In genomic region chr9:134967547-134967930, GRCh38 we compare ENCODE assay signal across 15 cellular contexts. TPM values are rescaled to one million over a fixed set of nuclear protein-coding genes. Genes with fewer than 3 reads are reported as not detected.
DNase-seq lines count a peak whose midpoint lies in the region; ATAC-seq and TF ChIP-seq lines count a peak whose summit lies in the region.
"Had no signal": no experiment of that assay in that cellular context is flagged by ENCODE, and none has a peak within 500 bp of the region (broad histone marks: within the 10 kb centered on the region; RNA-seq: fewer than 3 reads in every experiment).

No MANE protein-coding gene starts in this region.

- H2AK9ac ChIP-seq in IMR-90 (replicated peaks; ENCODE audit: low read depth, low read length, poor library complexity) = no peak overlapping the region

- no peak overlapping the region for H2BK20ac ChIP-seq in IMR-90 (ENCODE audit: low read depth, low read length)

- H3K4me3 ChIP-seq in IMR-90 (ENCODE audit: insufficient read depth, low read depth, low read length) = no peak overlapping the region
- H3K4me3 ChIP-seq in fibroblast of mammary gland (ENCODE audit: control insufficient read depth, low read depth, low read length) = no peak overlapping the region
- H3K4me3 ChIP-seq in neutrophil (ENCODE audit: low read depth in 1 of 2, low read length in 1 of 2) = no peak overlapping the region
- H3K4me3 ChIP-seq: gastrocnemius medialis, pancreas had no signal

- no peak overlapping the region for H2BK15ac ChIP-seq in IMR-90 (ENCODE audit: low read depth, low read length)

- no peak overlapping the region for H2AFZ ChIP-seq in IMR-90 (replicated peaks; ENCODE audit: low read length, poor library complexity)

- H2AK5ac ChIP-seq in IMR-90 (ENCODE audit: low read depth, low read length) = no peak overlapping the region

- no peak for TF ChIP-seq RAD21 in IMR-90 (IDR thresholded peaks at IDR 0.05; ENCODE audit: low read length)

- H4K5ac ChIP-seq in IMR-90 (ENCODE audit: low read depth, low read length) = no peak overlapping the region

- no peak overlapping the region for H3K23ac ChIP-seq in IMR-90 (ENCODE audit: low read depth, low read length)

- H4K8ac ChIP-seq in IMR-90 (ENCODE audit: low read depth in 2 of 2, low read length in 2 of 2) = no peak overlapping the region

- H2BK5ac ChIP-seq in IMR-90 (ENCODE audit: low read depth, low read length, poor library complexity, severe bottlenecking) = no peak overlapping the region

- no peaks in the 10 kb centered on the region for H4K20me1 ChIP-seq in IMR-90 (ENCODE audit: insufficient read depth, low read length)

- TF ChIP-seq POLR2A in IMR-90 (IDR thresholded peaks at IDR 0.05; ENCODE audit: low read depth, low read length) = no peak

- peak; percentile 15 for DNase-seq in Ammon's horn (ENCODE audit: low spot score)
- peak; percentile 6 for DNase-seq in IMR-90
- DNase-seq in fibroblast of mammary gland (ENCODE audit: low read depth) = peak; percentile 7
- DNase-seq in NCI-H526 (lab: John Stamatoyannopoulos, UW) = no peak
- DNase-seq in T-helper 9 cell = no peak
- DNase-seq in stimulated activated naive CD4-positive, alpha-beta T cell treated with Interleukin-2 at 50 U/mL for 16 hours (lab: John Stamatoyannopoulos, UW) = no peak
- DNase-seq: activated CD4-positive, alpha-beta T cell treated with anti-CD3 and anti-CD28 coated beads, Interleukin-2, amount 50 U/mL, for 1 hour; cerebellar nuclear complex; gastrocnemius medialis; NCI-H345; stimulated activated CD4-positive, alpha-beta T cell treated with anti-CD3 and anti-CD28 coated beads, Interleukin-15, amount 100 ng/mL, for 24 hours had no signal

- H3K4me2 ChIP-seq in IMR-90 (ENCODE audit: low read depth, low read length) = no peak overlapping the region; the same call in 1 of the 2 replicates
- H3K4me2 ChIP-seq: KMS-11 had no signal

- peak; percentile 67 for ATAC-seq in IMR-90 (ENCODE audit: low read depth)
- no peak for ATAC-seq in GM21825 (IDR thresholded peaks at IDR 0.05; ENCODE audit: unreplicated experiment)
- ATAC-seq: gastrocnemius medialis, pancreas had no signal

- no peak overlapping the region for H2BK120ac ChIP-seq in IMR-90 (ENCODE audit: low read depth, low read length)

- dilution Hi-C loops in IMR-90 (cut with HindIII; ENCODE audit: low sequenced_read_pairs, unreplicated experiment) = no loop called here

- H3K27ac ChIP-seq in IMR-90 (ENCODE audit: insufficient read depth, low read length) (no peak overlapping the region), neutrophil (peak overlapping the region; percentile 81)
- H3K27ac ChIP-seq: gastrocnemius medialis, KMS-11, pancreas had no signal

- H3K14ac ChIP-seq in IMR-90 (replicated peaks; ENCODE audit: low read depth, low read length) = no peak overlapping the region

- H3K27me3 ChIP-seq in IMR-90 (ENCODE audit: control insufficient read depth, insufficient read depth, low read length) (peaks cover 4% of the 10 kb centered on the region; the same call in 1 of the 2 replicates), neutrophil (no peaks in the 10 kb centered on the region)

- H3K9ac ChIP-seq in IMR-90 (ENCODE audit: low read depth, low read length) = no peak overlapping the region
- H3K9ac ChIP-seq: KMS-11 had no signal

- no peak overlapping the region for H3K4ac ChIP-seq in IMR-90 (ENCODE audit: low read depth, low read length)

- H3K18ac ChIP-seq in IMR-90 (ENCODE audit: low read depth, low read length) = no peak overlapping the region

- TF ChIP-seq CTCF in IMR-90 (conservative IDR thresholded peaks at IDR 0.05; ENCODE audit: low read depth, low read length) = no peak
- TF ChIP-seq CTCF in fibroblast of mammary gland (conservative IDR thresholded peaks at IDR 0.05; ENCODE audit: control insufficient read depth, insufficient read depth, low read depth, low read length) = no peak
- no peak for TF ChIP-seq CTCF in neutrophil (IDR thresholded peaks at IDR 0.05)

- in situ Hi-C loops in IMR-90 (cut with MboI; ENCODE audit: low sequenced_read_pairs) = no loop called here

- no TSS peak for BruUV-seq in IMR-90 (replicated peaks; lab: Mats Ljungman, UMichigan)

- H3K4me1 ChIP-seq in IMR-90 (ENCODE audit: control insufficient read depth, insufficient read depth, low read length) (no peaks in the 10 kb centered on the region; the same call in 1 of the 2 replicates), neutrophil (ENCODE audit: control insufficient read depth in 1 of 2, insufficient read depth in 1 of 2, low read depth in 1 of 2, low read length in 1 of 2) (peaks cover 67 to 75% of the 10 kb centered on the region in 2 experiments)
- H3K4me1 ChIP-seq: gastrocnemius medialis, pancreas had no signal

- H3K9me3 ChIP-seq in IMR-90 (ENCODE audit: control insufficient read depth, insufficient read depth, low read length) = no peaks in the 10 kb centered on the region
- no peaks in the 10 kb centered on the region for H3K9me3 ChIP-seq in neutrophil
- H3K9me3 ChIP-seq: gastrocnemius medialis, pancreas had no signal

- H4K91ac ChIP-seq in IMR-90 (ENCODE audit: insufficient read depth, low read depth, low read length) = no peak overlapping the region

- intact Hi-C loops in IMR-90 (cut with micrococcal nuclease) = no loop called here

- no peak overlapping the region for H3K56ac ChIP-seq in IMR-90 (ENCODE audit: extremely low read depth, insufficient read depth, low read length)

- no peaks in the 10 kb centered on the region for H3K79me1 ChIP-seq in IMR-90 (ENCODE audit: low read depth in 1 of 2, low read length in 2 of 2)

- no peaks in the 10 kb centered on the region for H3K36me3 ChIP-seq in IMR-90 (ENCODE audit: control insufficient read depth, insufficient read depth, low read length)
- H3K36me3 ChIP-seq in neutrophil = no peaks in the 10 kb centered on the region
- H3K36me3 ChIP-seq: gastrocnemius medialis, pancreas had no signal

- H3K9me1 ChIP-seq in IMR-90 (ENCODE audit: insufficient read depth, low read length) = no peaks in the 10 kb centered on the region

- CTCF ChIA-PET in IMR-90 (lab: Yijun Ruan, JAX) = no interaction called here

- POLR2A ChIA-PET in IMR-90 (lab: Charles Lee; ENCODE audit: unreplicated experiment) = no interaction called here

- 27% methylated on average over 6 of the region's 13 CpGs; no CpG with 5 or more reads in 1 of the 2 experiments for WGBS in IMR-90 (ENCODE audit: extremely low coverage in 2 of 2, insufficient read length in 1 of 2), 2 experiments

TF ChIP-seq in IMR-90, 13 proteins besides CTCF, POLR2A, EP300 and RAD21:
- TF ChIP-seq BHLHE40 (IDR thresholded peaks at IDR 0.05; ENCODE audit: low read depth, low read length) = no peak
- no peak for TF ChIP-seq SMC3 (IDR thresholded peaks at IDR 0.05; ENCODE audit: low read depth, low read length)
- TF ChIP-seq CHD1 (IDR thresholded peaks at IDR 0.05; ENCODE audit: low read depth, low read length) = no peak
- no peak for TF ChIP-seq MAZ (IDR thresholded peaks at IDR 0.05; ENCODE audit: borderline replicate concordance, low read depth, low read length)
- TF ChIP-seq USF2 (IDR thresholded peaks at IDR 0.05; ENCODE audit: low read depth, low read length) = no peak
- no peak for TF ChIP-seq RCOR1 (IDR thresholded peaks at IDR 0.05; ENCODE audit: insufficient replicate concordance, low read length)
- TF ChIP-seq RFX5 (IDR thresholded peaks at IDR 0.05; ENCODE audit: low read depth, low read length) = no peak
- no peak for TF ChIP-seq CEBPB (IDR thresholded peaks at IDR 0.05; ENCODE audit: low read depth, low read length)
- TF ChIP-seq FOS (IDR thresholded peaks at IDR 0.05; ENCODE audit: low read depth, low read length) = no peak
- no peak for TF ChIP-seq ELK1 (IDR thresholded peaks at IDR 0.05; ENCODE audit: borderline replicate concordance, low read depth, low read length)
- TF ChIP-seq MXI1 (IDR thresholded peaks at IDR 0.05; ENCODE audit: borderline replicate concordance, low read depth, low read length) = no peak
- no peak for TF ChIP-seq NFE2L2 (IDR thresholded peaks at IDR 0.05; ENCODE audit: low read depth, low read length)
- TF ChIP-seq MAFK (IDR thresholded peaks at IDR 0.05; ENCODE audit: low read depth, low read length) = no peak

RNA-seq across cellular contexts. Expression of gene FCN1, which starts 49.8 kb away (rescaled TPM):
- not detected in 2 replicates for total RNA-seq in IMR-90 (2012; rRNA removed)
- polyA plus RNA-seq in IMR-90 (2012; rRNA removed) = not detected in 2 replicates
- not detected in 2 replicates for polyA plus RNA-seq in IMR-90 (2012; cell fraction: cytosol; rRNA removed)
- not detected in 2 replicates for polyA plus RNA-seq in IMR-90 (2012; cell fraction: nucleus; rRNA removed; ENCODE audit: low replicate concordance)

Comparison
In these comparisons a context has a peak if more than half of its experiments do, and no peak if none do; other contexts are left out.
1. DNase-seq: peak in Ammon's horn (single experiment), IMR-90 (single experiment) and fibroblast of mammary gland (single experiment); none in NCI-H526 (0 of 2), T-helper 9 cell (single experiment) and stimulated activated naive CD4-positive, alpha-beta T cell treated with Interleukin-2 at 50 U/mL for 16 hours (single experiment).